Comparison of ENCODE assay signal across 8 cellular contexts in the genomic region with DNA sequence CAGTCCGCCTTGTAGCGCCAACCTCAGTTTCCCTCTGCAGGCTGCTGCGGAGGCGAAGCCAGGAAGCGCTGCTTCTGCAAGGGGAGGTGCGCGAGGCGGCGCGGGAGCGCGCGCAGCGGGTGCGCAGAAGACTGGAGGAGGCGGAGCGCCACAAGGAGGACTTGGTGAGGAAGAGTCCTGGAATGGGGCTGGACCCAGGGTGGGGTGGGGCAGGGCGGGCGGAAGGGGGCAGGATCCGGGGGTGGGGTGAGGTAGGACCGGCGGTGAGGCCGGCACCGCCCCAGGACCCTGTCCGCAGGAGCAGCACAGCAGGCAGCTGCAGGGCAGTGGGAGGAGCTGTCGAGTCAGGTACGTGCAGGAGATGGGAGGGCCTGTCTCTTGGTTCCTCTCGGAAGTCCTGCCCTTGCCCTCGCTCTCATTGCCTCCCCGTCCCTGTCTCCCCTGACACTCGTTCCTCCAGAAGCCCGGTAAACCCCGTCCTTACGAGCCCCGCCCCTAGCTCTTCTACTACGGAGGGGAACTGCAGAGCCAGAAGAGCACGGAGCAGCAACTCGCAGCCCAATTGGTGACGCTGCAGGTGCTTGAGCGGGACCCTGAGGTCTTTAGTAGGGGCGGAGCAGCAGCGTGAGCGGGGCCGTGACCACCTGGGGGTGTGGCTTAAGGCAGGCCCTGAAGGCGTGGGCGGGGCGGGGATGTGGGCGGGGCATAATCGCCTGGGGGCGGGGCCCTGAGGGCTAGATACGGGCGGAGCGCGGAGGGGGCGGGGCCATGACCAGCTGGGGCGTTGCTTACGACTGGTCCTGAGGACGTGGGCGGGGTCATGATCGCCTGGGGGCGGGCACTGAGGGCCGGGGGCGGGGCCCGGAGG.
DNase-seq lines count a peak whose midpoint lies in the region; ATAC-seq, FAIRE-seq and TF ChIP-seq lines count a peak whose summit lies in the region.
"Not testable (repeated sequence)": the region's sequence is repeated elsewhere in the genome, so short reads cannot be mapped to it uniquely, and the experiment has no call there.

No MANE protein-coding gene starts in this region.

- peak overlapping the region; percentile 99 for H3K27ac Mint-ChIP-seq in GM23338
- peak overlapping the region; percentile 98 for H3K27ac Mint-ChIP-seq in activated T-helper 1 cell treated with anti-CD3 and anti-CD28 coated beads, Interleukin-12 subunit alpha, Interleukin-12 subunit beta, Interleukin-2, Interleukin-4 antibody, amounts not matched to agents 30 ng/mL and 10 ng/mL and 1 ng/mL, durations not matched to agents 14 hours and 24 hours and 36 hours
- H3K27ac Mint-ChIP-seq in natural killer cell treated with Interleukin-12 subunit alpha and Interleukin-12 subunit beta and Interleukin-15 and Interleukin-18, amount 100 ng/mL, for 72 hours = peak overlapping the region; percentile 61 to 82

- not testable (repeated sequence) for H4K20me1 ChIP-seq in DOHH2 (ENCODE audit: control insufficient read depth, insufficient read depth, low read depth, low read length); GM23338 (replicated peaks; ENCODE audit: insufficient read depth)

- intact Hi-C loops in activated T-helper 1 cell treated with anti-CD3 and anti-CD28 coated beads, Interleukin-12 subunit alpha, Interleukin-12 subunit beta, Interleukin-2, Interleukin-4 antibody, amounts not matched to agents 30 ng/mL and 10 ng/mL and 1 ng/mL, durations not matched to agents 14 hours and 24 hours and 36 hours (cut with micrococcal nuclease) = loop anchor here (2.0 to 5.0 kb wide), 4 partner anchors 140 to 380 kb away; partner anchors contain the start of genes DGCR6L, MED15, PI4KA and SNAP29

- H3K4me1 Mint-ChIP-seq in GM23338 = peaks cover 11% of the 10 kb centered on the region
- not testable (repeated sequence) for H3K4me1 Mint-ChIP-seq in activated T-helper 1 cell treated with anti-CD3 and anti-CD28 coated beads, Interleukin-12 subunit alpha, Interleukin-12 subunit beta, Interleukin-2, Interleukin-4 antibody, amounts not matched to agents 30 ng/mL and 10 ng/mL and 1 ng/mL, durations not matched to agents 14 hours and 24 hours and 36 hours (ENCODE audit: low read depth); natural killer cell treated with Interleukin-12 subunit alpha and Interleukin-12 subunit beta and Interleukin-15 and Interleukin-18, amount 100 ng/mL, for 72 hours (ENCODE audit: low read depth in 2 of 2)

- peak overlapping the region; percentile 90 for H3K4me3 Mint-ChIP-seq in GM23338
- peak overlapping the region; percentile 95 for H3K4me3 Mint-ChIP-seq in activated T-helper 1 cell treated with anti-CD3 and anti-CD28 coated beads, Interleukin-12 subunit alpha, Interleukin-12 subunit beta, Interleukin-2, Interleukin-4 antibody, amounts not matched to agents 30 ng/mL and 10 ng/mL and 1 ng/mL, durations not matched to agents 14 hours and 24 hours and 36 hours
- H3K4me3 Mint-ChIP-seq in natural killer cell treated with Interleukin-12 subunit alpha and Interleukin-12 subunit beta and Interleukin-15 and Interleukin-18, amount 100 ng/mL, for 72 hours = peak overlapping the region; percentile 94

- peak; percentile 69 for ATAC-seq in GM23338
- ATAC-seq in natural killer cell treated with Interleukin-12 subunit alpha and Interleukin-12 subunit beta and Interleukin-15 and Interleukin-18, amount 100 ng/mL, for 72 hours = peak; percentile 92

- H3K36me3 Mint-ChIP-seq in GM23338 (ENCODE audit: low read depth); activated T-helper 1 cell treated with anti-CD3 and anti-CD28 coated beads, Interleukin-12 subunit alpha, Interleukin-12 subunit beta, Interleukin-2, Interleukin-4 antibody, amounts not matched to agents 30 ng/mL and 10 ng/mL and 1 ng/mL, durations not matched to agents 14 hours and 24 hours and 36 hours (ENCODE audit: low read depth); natural killer cell treated with Interleukin-12 subunit alpha and Interleukin-12 subunit beta and Interleukin-15 and Interleukin-18, amount 100 ng/mL, for 72 hours: not testable (repeated sequence)

- H3K4me3 ChIP-seq in DOHH2 (ENCODE audit: low read length) (peak overlapping the region; percentile 74), GM23338 (peak overlapping the region; percentile 68)

- H3K4me2 ChIP-seq in DOHH2 (ENCODE audit: low read length) = peak overlapping the region; percentile 75
- H3K4me2 ChIP-seq in GM23338 = peak overlapping the region; percentile 73; the same call in 1 of the 2 replicates

- not testable (repeated sequence) for H3K79me2 ChIP-seq in DOHH2 (ENCODE audit: control insufficient read depth, low read length); GM23338 (replicated peaks; ENCODE audit: insufficient read depth)

- H3K36me3 ChIP-seq in DOHH2 (ENCODE audit: control insufficient read depth, low read length); GM23338 (ENCODE audit: insufficient read depth): not testable (repeated sequence)

- H2AFZ ChIP-seq in GM23338 = not testable (repeated sequence)

- H3K9me3 ChIP-seq in DOHH2 (ENCODE audit: control insufficient read depth, insufficient read depth, low read length) = not testable (repeated sequence)

- H3K9me3 Mint-ChIP-seq in GM23338; activated T-helper 1 cell treated with anti-CD3 and anti-CD28 coated beads, Interleukin-12 subunit alpha, Interleukin-12 subunit beta, Interleukin-2, Interleukin-4 antibody, amounts not matched to agents 30 ng/mL and 10 ng/mL and 1 ng/mL, durations not matched to agents 14 hours and 24 hours and 36 hours; natural killer cell treated with Interleukin-12 subunit alpha and Interleukin-12 subunit beta and Interleukin-15 and Interleukin-18, amount 100 ng/mL, for 72 hours: not testable (repeated sequence)

- TF ChIP-seq CTCF in DOHH2 (IDR thresholded peaks at IDR 0.05; ENCODE audit: low read depth, low read length, poor library complexity, severe bottlenecking); GM23338 (conservative IDR thresholded peaks at IDR 0.05; ENCODE audit: low read depth in 2 of 2): not testable (repeated sequence)

- not testable (repeated sequence) for H3K4me1 ChIP-seq in DOHH2 (ENCODE audit: control insufficient read depth, low read length); GM23338 (ENCODE audit: insufficient read depth)

- not testable (repeated sequence) for H3K27me3 ChIP-seq in DOHH2 (ENCODE audit: control insufficient read depth, low read length); GM23338 (ENCODE audit: insufficient read depth)

- not testable (repeated sequence) for FAIRE-seq in RCC 7860 (lab: Jason Lieb, UNC)

- DNase-seq in GM23338 (ENCODE audit: low spot score) (peak; percentile 94), Kasumi-1 (lab: John Stamatoyannopoulos, UW) (peak; percentile 83 to 85), RCC 7860 (ENCODE audit: low spot score) (peak; percentile 87), fibroblast of peridontal ligament (ENCODE audit: extremely low read depth) (peak; percentile 87)
- peak; percentile 90 for DNase-seq in activated T-helper 1 cell treated with anti-CD3 and anti-CD28 coated beads, Interleukin-12 subunit alpha, Interleukin-12 subunit beta, Interleukin-2, Interleukin-4 antibody, amounts not matched to agents 30 ng/mL and 10 ng/mL and 1 ng/mL, durations not matched to agents 14 hours and 24 hours and 36 hours (ENCODE audit: low spot score)
- peak; percentile 96 for DNase-seq in natural killer cell treated with Interleukin-12 subunit alpha and Interleukin-12 subunit beta and Interleukin-15 and Interleukin-18, amount 100 ng/mL, for 72 hours (ENCODE audit: low spot score)
- DNase-seq in stimulated activated naive CD4-positive, alpha-beta T cell (lab: John Stamatoyannopoulos, UW) = peak; percentile 97 to 100 (median 98)

- peaks cover 24% of the 10 kb centered on the region for H3K27me3 Mint-ChIP-seq in GM23338 (ENCODE audit: insufficient read depth, low read depth, poor library complexity)
- H3K27me3 Mint-ChIP-seq in activated T-helper 1 cell treated with anti-CD3 and anti-CD28 coated beads, Interleukin-12 subunit alpha, Interleukin-12 subunit beta, Interleukin-2, Interleukin-4 antibody, amounts not matched to agents 30 ng/mL and 10 ng/mL and 1 ng/mL, durations not matched to agents 14 hours and 24 hours and 36 hours (ENCODE audit: insufficient read depth) = peaks cover 17% of the 10 kb centered on the region
- not testable (repeated sequence) for H3K27me3 Mint-ChIP-seq in natural killer cell treated with Interleukin-12 subunit alpha and Interleukin-12 subunit beta and Interleukin-15 and Interleukin-18, amount 100 ng/mL, for 72 hours

- H3K27ac ChIP-seq in DOHH2 (ENCODE audit: low read depth, low read length) = peak overlapping the region; percentile 60
- peak overlapping the region; percentile 92 for H3K27ac ChIP-seq in GM23338 (ENCODE audit: low read depth)

- H3K9me2 ChIP-seq in DOHH2 (replicated peaks; ENCODE audit: control insufficient read depth, low read length); GM23338 (ENCODE audit: insufficient read depth): not testable (repeated sequence)

- not testable (repeated sequence) for H3F3A ChIP-seq in DOHH2 (ENCODE audit: control insufficient read depth, insufficient read depth); GM23338 (replicated peaks; ENCODE audit: low read depth)

TF ChIP-seq in GM23338, 12 proteins besides CTCF, POLR2A, EP300 and RAD21:
- TF ChIP-seq POLR2AphosphoS5 (IDR thresholded peaks at IDR 0.05; ENCODE audit: low read depth) = peak; percentile 55

Comparison
In these comparisons a context has a peak if more than half of its experiments do, and no peak if none do; other contexts are left out.
1. Peak in every context shown above with its lines: DNase-seq, ATAC-seq, H3K4me3 ChIP-seq and H3K27ac ChIP-seq.